ENCODE assay signal across 24 cellular contexts in the genomic region with DNA sequence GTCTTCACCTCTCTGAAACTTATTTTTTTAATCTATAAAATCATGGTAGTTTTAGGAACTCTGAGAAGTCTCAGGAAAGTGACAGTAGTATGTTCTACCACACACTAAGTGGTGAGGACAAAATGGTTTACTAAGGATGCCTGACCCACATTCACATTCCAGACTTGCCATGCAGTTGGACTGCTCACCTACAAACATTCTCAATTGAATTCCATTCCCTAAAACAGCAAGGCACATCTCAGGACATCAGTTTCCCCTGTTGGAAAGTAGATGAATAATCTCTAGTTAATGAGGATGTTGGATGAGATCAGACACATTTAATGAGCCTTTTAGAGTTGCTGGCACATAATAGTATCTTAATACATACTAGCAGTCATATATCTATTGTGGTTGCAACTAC.
"Had no signal": no experiment of that assay in that cellular context is flagged by ENCODE, and none has a peak within 500 bp of the region (broad histone marks: within the 10 kb centered on the region; RNA-seq: fewer than 3 reads in every experiment).

No MANE protein-coding gene starts in this region.

- H3K9me3 ChIP-seq: esophagus squamous epithelium, heart right ventricle, psoas muscle, spleen, tibial nerve had no signal

- H3K4me3 Mint-ChIP-seq: activated T-helper 17 cell treated with anti-CD3 and anti-CD28 coated beads, Interleukin-2, amount 50 U/mL, for 72 hours; central memory CD8-positive, alpha-beta T cell; mesothelial cell of epicardium; naive thymus-derived CD4-positive, alpha-beta T cell; neural crest cell had no signal

- H3K9ac ChIP-seq: parathyroid adenoma had no signal

- H3K36me3 Mint-ChIP-seq: naive thymus-derived CD4-positive, alpha-beta T cell had no signal

- H3K9me3 Mint-ChIP-seq: activated T-helper 17 cell treated with anti-CD3 and anti-CD28 coated beads, Interleukin-2, amount 50 U/mL, for 72 hours; central memory CD8-positive, alpha-beta T cell; mesothelial cell of epicardium; neural crest cell had no signal

- H3K4me3 ChIP-seq: esophagus squamous epithelium, heart right ventricle, psoas muscle, spleen, tibial nerve had no signal

- ATAC-seq: activated T-helper 17 cell treated with anti-CD3 and anti-CD28 coated beads, Interleukin-2, amount 50 U/mL, for 72 hours; heart right ventricle; naive thymus-derived CD4-positive, alpha-beta T cell; psoas muscle had no signal

- H3K4me1 Mint-ChIP-seq: activated T-helper 17 cell treated with anti-CD3 and anti-CD28 coated beads, Interleukin-2, amount 50 U/mL, for 72 hours; central memory CD8-positive, alpha-beta T cell had no signal

- H3K27ac Mint-ChIP-seq: activated T-helper 17 cell treated with anti-CD3 and anti-CD28 coated beads, Interleukin-2, amount 50 U/mL, for 72 hours; naive thymus-derived CD4-positive, alpha-beta T cell had no signal

- H3K4me1 ChIP-seq: parathyroid adenoma had no signal

- H3K79me2 ChIP-seq: parathyroid adenoma had no signal

- H3K36me3 ChIP-seq: esophagus squamous epithelium, heart right ventricle, spleen, tibial nerve had no signal

- H3K27me3 ChIP-seq: esophagus squamous epithelium, heart right ventricle, spleen, tibial nerve had no signal

- H2AFZ ChIP-seq: parathyroid adenoma had no signal

- H3K27ac ChIP-seq: epithelial cell of prostate, esophagus squamous epithelium, heart right ventricle, parathyroid adenoma, psoas muscle, spleen, tibial nerve, VCaP had no signal

- DNase-seq: activated CD4-positive, alpha-beta T cell treated with anti-CD3 and anti-CD28 coated beads for 4 hours; activated CD4-positive, alpha-beta T cell treated with anti-CD3 and anti-CD28 coated beads, Interleukin-2, amount 50 U/mL, for 4 hours; activated gamma-delta T cell treated with Interleukin-2 at 50 U/mL for 16 hours; activated naive CD4-positive, alpha-beta T cell treated with anti-CD3 and anti-CD28 coated beads, Interleukin-2, amount 50 U/mL, for 16 hours; amygdala; dermis blood vessel endothelial cell; effector CD4-positive, alpha-beta T cell; esophagus squamous epithelium; foreskin melanocyte; heart right ventricle; naive thymus-derived CD4-positive, alpha-beta T cell; nucleus accumbens; psoas muscle; spleen; stimulated activated naive CD4-positive, alpha-beta T cell treated with Interleukin-2 at 50 U/mL for 16 hours; T-helper 9 cell had no signal
